In the genomic region with DNA sequence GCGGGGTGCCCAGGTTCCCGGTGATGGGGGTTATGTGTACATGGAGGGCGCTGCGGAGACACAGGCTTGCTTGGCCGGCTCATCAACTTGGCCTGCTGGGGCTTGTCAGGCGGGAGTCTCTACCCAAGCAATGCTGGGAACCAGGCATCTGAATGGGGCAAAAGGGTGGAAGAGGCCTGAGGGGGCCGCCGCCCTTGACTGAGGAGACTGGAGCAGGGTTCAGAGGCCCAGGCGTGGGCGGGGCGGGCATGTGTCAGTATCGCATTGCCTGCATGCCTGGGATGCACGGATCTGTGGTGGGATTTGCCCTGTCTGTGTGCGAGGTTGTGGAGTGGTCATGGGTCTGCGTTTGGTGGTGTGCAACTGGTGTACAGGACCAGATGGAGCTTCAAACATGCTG, we compare ENCODE assay signal across 11 cellular contexts. TPM values are rescaled to one million over a fixed set of nuclear protein-coding genes. Genes with fewer than 3 reads are reported as not detected.
DNase-seq lines count a peak whose midpoint lies in the region; ATAC-seq, FAIRE-seq and TF ChIP-seq lines count a peak whose summit lies in the region.
"Had no signal": no experiment of that assay in that cellular context is flagged by ENCODE, and none has a peak within 500 bp of the region (broad histone marks: within the 10 kb centered on the region; RNA-seq: fewer than 3 reads in every experiment).

No MANE protein-coding gene starts in this region.

- CTCF ChIA-PET in naive thymus-derived CD4-positive, alpha-beta T cell (lab: Charles Lee): no interaction called here

- TF ChIP-seq CTCF in cardiac muscle cell (IDR thresholded peaks at IDR 0.05; ENCODE audit: low read depth, low read length): no peak
- TF ChIP-seq CTCF in endothelial cell (IDR thresholded peaks at IDR 0.05; ENCODE audit: unreplicated experiment): no peak
- TF ChIP-seq CTCF in lung (IDR thresholded peaks at IDR 0.05; ENCODE audit: control extremely low read depth, extremely low read depth): no peak
- no peak for TF ChIP-seq CTCF in thyroid gland (IDR thresholded peaks at IDR 0.05)
- no peak for TF ChIP-seq CTCF in GM13976 (IDR thresholded peaks at IDR 0.05; ENCODE audit: borderline replicate concordance, control extremely low read depth, extremely low read depth, insufficient read depth, missing control alignments)

- in situ Hi-C loops in GM13976 (cut with MboI; ENCODE audit: low sequenced_read_pairs, unreplicated experiment): no loop called here

- no peaks in the 10 kb centered on the region for H3K36me3 ChIP-seq in cardiac muscle cell
- no peaks in the 10 kb centered on the region for H3K36me3 ChIP-seq in lung (ENCODE audit: control insufficient read depth in 2 of 2, insufficient read depth in 2 of 2, low read length in 2 of 2)
- no peaks in the 10 kb centered on the region for H3K36me3 ChIP-seq in naive thymus-derived CD4-positive, alpha-beta T cell (ENCODE audit: control insufficient read depth in 2 of 3, insufficient read depth in 3 of 3, low read length in 3 of 3)
- H3K36me3 ChIP-seq in thyroid gland: no peaks in the 10 kb centered on the region

- H3K4me3 ChIP-seq in cardiac muscle cell: no peak overlapping the region
- no peak overlapping the region for H3K4me3 ChIP-seq in lung
- H3K4me3 ChIP-seq in naive thymus-derived CD4-positive, alpha-beta T cell (ENCODE audit: low read length): no peak overlapping the region
- H3K4me3 ChIP-seq in thyroid gland (replicated peaks in 1 of 3): no peak overlapping the region

- H3K36me3 Mint-ChIP-seq in endothelial cell (ENCODE audit: low read depth, unreplicated experiment): peaks cover 10% of the 10 kb centered on the region
- H3K36me3 Mint-ChIP-seq in naive thymus-derived CD4-positive, alpha-beta T cell: peaks cover 0 to 9% (median 0%) of the 10 kb centered on the region in 5 donors

- peaks cover 13% of the 10 kb centered on the region for H3K27me3 Mint-ChIP-seq in endothelial cell (ENCODE audit: unreplicated experiment)
- peaks cover 13 to 32% (median 29%) of the 10 kb centered on the region in 5 donors for H3K27me3 Mint-ChIP-seq in naive thymus-derived CD4-positive, alpha-beta T cell

- intact Hi-C loops in cardiac septum (cut with DNase I) (no loop called here), thyroid gland (cut with DNase I) (no loop called here)
- intact Hi-C loops in naive thymus-derived CD4-positive, alpha-beta T cell (cut with micrococcal nuclease): no loop called here

- DNase-seq in cardiac muscle cell (ENCODE audit: low read depth in 1 of 2, low spot score in 1 of 2): no peak
- no peak for DNase-seq in cardiac septum (ENCODE audit: low spot score)
- DNase-seq in endothelial cell (ENCODE audit: low spot score): no peak
- DNase-seq in lung (ENCODE audit: low spot score): no peak
- DNase-seq in urothelium cell line (ENCODE audit: low spot score): peak; percentile 30
- DNase-seq in naive thymus-derived CD4-positive, alpha-beta T cell: no peak
- DNase-seq in thyroid gland: no peak
- DNase-seq in GM13976 (ENCODE audit: low spot score): no peak
- DNase-seq: activated CD8-positive, alpha-beta memory T cell treated with anti-CD3 and anti-CD28 coated beads, Interleukin-2, amount 50 U/mL, for 4 hours; NCI-H524 had no signal

- H3K27me3 ChIP-seq in cardiac muscle cell (peaks cover 7% of the 10 kb centered on the region), lung (ENCODE audit: control insufficient read depth, insufficient read depth) (no peaks in the 10 kb centered on the region), thyroid gland (no peaks in the 10 kb centered on the region)
- H3K27me3 ChIP-seq in naive thymus-derived CD4-positive, alpha-beta T cell (ENCODE audit: control insufficient read depth in 2 of 2, insufficient read depth in 2 of 2, low read length in 2 of 2): peaks cover 0 to 3% of the 10 kb centered on the region in 2 donors

- TF ChIP-seq POLR2A in thyroid gland (IDR thresholded peaks at IDR 0.05): no peak

- peak overlapping the region; percentile 92 for H3K27ac Mint-ChIP-seq in endothelial cell (ENCODE audit: unreplicated experiment)
- peak overlapping the region in 1 of 9 donors; percentile 66 for H3K27ac Mint-ChIP-seq in naive thymus-derived CD4-positive, alpha-beta T cell

- no peaks in the 10 kb centered on the region for H3K9me3 Mint-ChIP-seq in endothelial cell (ENCODE audit: unreplicated experiment)
- peaks cover 0 to 5% (median 0%) of the 10 kb centered on the region in 11 donors for H3K9me3 Mint-ChIP-seq in naive thymus-derived CD4-positive, alpha-beta T cell

- FAIRE-seq in urothelium cell line (lab: Jason Lieb, UNC): no peak

- H3K4me3 Mint-ChIP-seq in endothelial cell (ENCODE audit: unreplicated experiment): peak overlapping the region; percentile 79
- H3K4me3 Mint-ChIP-seq in naive thymus-derived CD4-positive, alpha-beta T cell: no peak overlapping the region

- peaks cover 45% of the 10 kb centered on the region for H3K4me1 Mint-ChIP-seq in endothelial cell (ENCODE audit: unreplicated experiment)
- peaks cover 6 to 13% (median 10%) of the 10 kb centered on the region in 7 donors for H3K4me1 Mint-ChIP-seq in naive thymus-derived CD4-positive, alpha-beta T cell

- H3K9me3 ChIP-seq in cardiac muscle cell (ENCODE audit: low read depth): no peaks in the 10 kb centered on the region
- no peaks in the 10 kb centered on the region for H3K9me3 ChIP-seq in lung (ENCODE audit: control insufficient read depth in 2 of 2, insufficient read depth in 1 of 2, low read length in 1 of 2)
- no peaks in the 10 kb centered on the region for H3K9me3 ChIP-seq in naive thymus-derived CD4-positive, alpha-beta T cell (ENCODE audit: control insufficient read depth in 2 of 3, low read length in 3 of 3)
- no peaks in the 10 kb centered on the region for H3K9me3 ChIP-seq in thyroid gland

- ATAC-seq in lung (ENCODE audit: insufficient read depth, low FRiP score): no peak
- no peak for ATAC-seq in naive thymus-derived CD4-positive, alpha-beta T cell

- H3K27ac ChIP-seq in cardiac muscle cell (peak overlapping the region; percentile 16), lung (ENCODE audit: low read depth in 1 of 2, low read length in 1 of 2) (peak overlapping the region; percentile 64 to 71), thyroid gland (no peak overlapping the region)
- no peak overlapping the region for H3K27ac ChIP-seq in naive thymus-derived CD4-positive, alpha-beta T cell (ENCODE audit: low read depth, low read length)
- H3K27ac ChIP-seq: KMS-11 had no signal

- H3K4me1 ChIP-seq in cardiac muscle cell (ENCODE audit: low read depth) (peaks cover 9% of the 10 kb centered on the region), lung (ENCODE audit: control insufficient read depth in 2 of 2, insufficient read depth in 2 of 2, low read length in 2 of 2) (peaks cover 9 to 44% of the 10 kb centered on the region in 2 donors), thyroid gland (peaks cover 0 to 26% of the 10 kb centered on the region in 2 donors)
- H3K4me1 ChIP-seq in naive thymus-derived CD4-positive, alpha-beta T cell (ENCODE audit: control insufficient read depth in 2 of 2, insufficient read depth in 2 of 2, low read length in 2 of 2): no peaks in the 10 kb centered on the region

- POLR2A ChIA-PET in naive thymus-derived CD4-positive, alpha-beta T cell (lab: Charles Lee): no interaction called here

- WGBS in lung, 2 donors: 72 to 86% methylated on average over 15 of the region's 15 CpGs
- WGBS in thyroid gland, 2 donors: 69 to 87% methylated on average over 12 to 14 of the region's 15 CpGs

RNA-seq across cellular contexts. Expression of a gene that starts 21.1 kb away (rescaled TPM):
- total RNA-seq in cardiac muscle cell: 9.0 and 13.2 TPM in 2 replicates
- polyA plus RNA-seq in cardiac muscle cell: 6.8 and 7.6 TPM in 2 replicates
- total RNA-seq in cardiac septum: 96.8 TPM
- total RNA-seq in endothelial cell (ENCODE audit: unreplicated experiment): 70.5 TPM
- total RNA-seq in lung: 10 to 100 TPM; 59.2 to 91.7 TPM
- polyA plus RNA-seq in lung: 10 to 100 TPM; 18.3 to 19.2 TPM
- 1 to 10 TPM in 1 of 5 experiments, under 1 TPM in 2, not detected in 2; 0.24 to 1.3 (median 0.34) TPM for total RNA-seq in naive thymus-derived CD4-positive, alpha-beta T cell
- not detected for polyA plus RNA-seq in naive thymus-derived CD4-positive, alpha-beta T cell
- total RNA-seq in thyroid gland: 10 to 100 TPM; 13.0 to 40.8 (median 24.6) TPM

Comparison
In these comparisons a context has a peak if more than half of its experiments do, and no peak if none do; other contexts are left out.
1. H3K27ac ChIP-seq: peak in cardiac muscle cell (single experiment) and lung (2 of 2); none in naive thymus-derived CD4-positive, alpha-beta T cell (single experiment) and thyroid gland (0 of 3).